1 cellular context compared by ENCODE assay signal in genomic region chr7:18558910-18559309, GRCh38.
TF ChIP-seq lines count a peak whose summit lies in the region.

No MANE protein-coding gene starts in this region.

TF ChIP-seq in GM12878, 131 proteins besides CTCF, POLR2A, EP300 and RAD21 (continued from another document):
- TF ChIP-seq RELA (IDR thresholded peaks at IDR 0.05; ENCODE audit: borderline replicate concordance, partially characterized antibody): no peak
- TF ChIP-seq IRF5 (IDR thresholded peaks at IDR 0.05; ENCODE audit: borderline replicate concordance): no peak
- no peak for TF ChIP-seq REST (IDR thresholded peaks at IDR 0.05; ENCODE audit: low read depth, low read length)
- TF ChIP-seq NRF1 (conservative IDR thresholded peaks at IDR 0.05; ENCODE audit: low read depth, low read length): no peak
- TF ChIP-seq JUNB (IDR thresholded peaks at IDR 0.05): no peak
- TF ChIP-seq BHLHE40 (IDR thresholded peaks at IDR 0.05; ENCODE audit: borderline replicate concordance in 1 of 2, low read depth in 2 of 2, low read length in 1 of 2): no peak
- no peak for TF ChIP-seq SPI1 (IDR thresholded peaks at IDR 0.05; ENCODE audit: borderline replicate concordance, insufficient read depth, low read depth, low read length)
- no peak for TF ChIP-seq FOXK2 (IDR thresholded peaks at IDR 0.05)
TF ChIP-seq in GM12878: peak in this region for 0.
